Comparison of ENCODE assay signal across 9 cellular contexts in genomic region chr16:75565640-75566039, GRCh38. TPM values are rescaled to one million over a fixed set of nuclear protein-coding genes. Genes with fewer than 3 reads are reported as not detected.
DNase-seq lines count a peak whose midpoint lies in the region; ATAC-seq and TF ChIP-seq lines count a peak whose summit lies in the region.
"Had no signal": no experiment of that assay in that cellular context is flagged by ENCODE, and none has a peak within 500 bp of the region (broad histone marks: within the 10 kb centered on the region; RNA-seq: fewer than 3 reads in every experiment).

No MANE protein-coding gene starts in this region.

- DNase-seq in AG04449 (ENCODE audit: low read depth, low spot score): no peak
- no peak for DNase-seq in Peyer's patch
- no peak for DNase-seq in fibroblast of lung (ENCODE audit: low read depth in 2 of 2)
- no peak for DNase-seq in psoas muscle
- DNase-seq in inferior parietal cortex (ENCODE audit: extremely low spot score): no peak
- no peak for DNase-seq in A172 (ENCODE audit: low spot score)
- DNase-seq in SHP77 treated with DMSO at 0.1 percent for 48 hours (lab: John Stamatoyannopoulos, UW): no peak

- CTCF ChIA-PET in AG04449 (lab: Yijun Ruan, JAX): interaction anchor here (0.9 to 4.8 kb wide), 11 partner anchors 10 to 367 kb away, joined by 3 to 20 read pairs (median 4); partner anchors contain the start of gene TMEM231

- no peaks in the 10 kb centered on the region for H3K27me3 ChIP-seq in Peyer's patch
- H3K27me3 ChIP-seq in fibroblast of lung (ENCODE audit: control insufficient read depth, insufficient read depth, low read length): no peaks in the 10 kb centered on the region
- H3K27me3 ChIP-seq in psoas muscle (ENCODE audit: insufficient read depth in 3 of 3, low read length in 2 of 3): no peaks in the 10 kb centered on the region

- peak overlapping the region; percentile 97 for H2AFZ ChIP-seq in fibroblast of lung (ENCODE audit: low read length)

- 19 to 23% (median 19%) methylated on average over 15 of the region's 15 CpGs for WGBS in psoas muscle, 3 donors

- intact Hi-C loops in psoas muscle (cut with DNase I): loop anchor here (2.0 to 5.0 kb wide), 3 partner anchors 48 to 82 kb away; partner anchors contain the start of genes ADAT1 (in 1 of the 2), KARS1 (in 1 of the 2) and TERF2IP (in 1 of the 2)

- TF ChIP-seq CTCF in AG04449 (IDR thresholded peaks at IDR 0.05; ENCODE audit: insufficient read depth, low read length, missing control alignments) (no peak), Peyer's patch (IDR thresholded peaks at IDR 0.05) (no peak), fibroblast of lung (conservative IDR thresholded peaks at IDR 0.05 in 1 of 2, IDR thresholded peaks at IDR 0.05 in 1 of 2; ENCODE audit: low read depth in 1 of 2, low read length in 2 of 2) (no peak), psoas muscle (IDR thresholded peaks at IDR 0.05) (no peak)

- H3K9me3 ChIP-seq in Peyer's patch: no peaks in the 10 kb centered on the region
- no peaks in the 10 kb centered on the region for H3K9me3 ChIP-seq in fibroblast of lung (ENCODE audit: control insufficient read depth, insufficient read depth, low read depth, low read length)
- no peaks in the 10 kb centered on the region for H3K9me3 ChIP-seq in psoas muscle

- H3K27ac ChIP-seq in Peyer's patch (peak overlapping the region; percentile 59 to 81 (median 74)), fibroblast of lung (ENCODE audit: insufficient read depth, low read length) (peak overlapping the region; percentile 34), psoas muscle (peak overlapping the region; percentile 90)

- peaks cover 15% of the 10 kb centered on the region for H3K79me2 ChIP-seq in fibroblast of lung (ENCODE audit: control insufficient read depth, insufficient read depth, low read length)

- TF ChIP-seq POLR2A in Peyer's patch (IDR thresholded peaks at IDR 0.05): no peak

- H3K4me3 ChIP-seq in AG04449 (ENCODE audit: low read depth, low read length) (peak overlapping the region; percentile 84), Peyer's patch (peak overlapping the region; percentile 82 to 97 (median 92)), fibroblast of lung (replicated peaks in 1 of 4; ENCODE audit: control extremely low read depth in 1 of 4, insufficient read depth in 1 of 4, low read depth in 3 of 4, low read length in 4 of 4) (peak overlapping the region; percentile 89 to 99 (median 92)), psoas muscle (peak overlapping the region; percentile 99)

- ATAC-seq in GM21526 (IDR thresholded peaks at IDR 0.05; ENCODE audit: low FRiP score, unreplicated experiment) (peak; percentile 11), psoas muscle (peak in 2 of 4 donors; percentile 26 to 34)

- H3K36me3 ChIP-seq in Peyer's patch (peaks cover 0 to 30% (median 0%) of the 10 kb centered on the region in 3 donors), fibroblast of lung (ENCODE audit: control insufficient read depth, insufficient read depth, low read length) (peaks cover 2% of the 10 kb centered on the region), psoas muscle (ENCODE audit: insufficient read depth in 1 of 2, low read depth in 1 of 2) (peaks cover 8 to 35% of the 10 kb centered on the region in 2 donors)

- peaks cover 0 to 35% (median 7%) of the 10 kb centered on the region in 4 donors for H3K4me1 ChIP-seq in Peyer's patch
- H3K4me1 ChIP-seq in fibroblast of lung (ENCODE audit: control insufficient read depth, extremely low read depth, insufficient read depth, low read length): peaks cover 13% of the 10 kb centered on the region
- H3K4me1 ChIP-seq in psoas muscle: peaks cover 41% of the 10 kb centered on the region

- peak overlapping the region; percentile 99 for H3K4me2 ChIP-seq in fibroblast of lung (ENCODE audit: extremely low read depth, insufficient read depth, low read length)

- POLR2A ChIA-PET in AG04449 (lab: Yijun Ruan, JAX): interaction anchor here (1.2 to 1.5 kb wide), 3 partner anchors 8 to 57 kb away, joined by 3 to 5 read pairs (median 4); partner anchors contain the start of gene ADAT1

- no peak overlapping the region for H3K9ac ChIP-seq in fibroblast of lung (ENCODE audit: insufficient read depth, low read length)

- no peaks in the 10 kb centered on the region for H4K20me1 ChIP-seq in fibroblast of lung (ENCODE audit: control insufficient read depth, extremely low read depth, insufficient read depth, low read length)

RNA-seq across cellular contexts. Expression of gene GABARAPL2, which starts 0.5 kb away (rescaled TPM):
- total RNA-seq in Peyer's patch (10 to 100 TPM; 52.0 to 80.9 (median 61.9) TPM), fibroblast of lung (28.2 and 37.3 TPM in 2 replicates), psoas muscle (100 to 1,000 TPM; 107 to 180 (median 148) TPM)
- polyA plus RNA-seq in fibroblast of lung (116 and 159 TPM in 2 replicates), psoas muscle (100 to 1,000 TPM; 116 to 215 (median 188) TPM)
- 112 and 127 TPM in 2 replicates for polyA plus RNA-seq in fibroblast of lung (2012)
- 3.8 and 8.1 TPM in 2 replicates for polyA minus RNA-seq in fibroblast of lung (ENCODE audit: low replicate concordance)
- 98.1 and 115 TPM in 2 replicates for total RNA-seq in A172 (2014; rRNA removed; shearing (Covaris generic))

RNA-seq across cellular contexts. Expression of gene TMEM231, which starts 9.6 kb away (rescaled TPM):
- total RNA-seq in Peyer's patch: 10 to 100 TPM in 1 of 4 donors, 1 to 10 TPM in 3; 3.3 to 17.9 (median 4.0) TPM
- total RNA-seq in fibroblast of lung: 4.1 and 9.6 TPM in 2 replicates
- 18.8 and 23.4 TPM in 2 replicates for polyA plus RNA-seq in fibroblast of lung
- polyA plus RNA-seq in fibroblast of lung (2012): 7.7 and 8.9 TPM in 2 replicates
- polyA minus RNA-seq in fibroblast of lung (ENCODE audit: low replicate concordance): 81.3 and 91.7 TPM in 2 replicates
- 1 to 10 TPM; 1.8 to 2.6 (median 2.1) TPM for total RNA-seq in psoas muscle
- 1 to 10 TPM; 2.4 to 4.2 (median 2.7) TPM for polyA plus RNA-seq in psoas muscle
- total RNA-seq in A172 (2014; rRNA removed; shearing (Covaris generic)): 13.7 and 16.8 TPM in 2 replicates

RNA-seq across cellular contexts. Expression of gene CHST5, which starts 29.7 kb away (rescaled TPM):
- total RNA-seq in Peyer's patch: 100 to 1,000 TPM in 1 of 4 donors, 10 to 100 TPM in 2, 1 to 10 TPM in 1; 5.8 to 160 (median 75.8) TPM
- under 0.01 TPM in 1 of 2 replicates, not detected in the other for total RNA-seq in fibroblast of lung
- polyA plus RNA-seq in fibroblast of lung: 0.02 TPM in 1 of 2 replicates, not detected in the other
- not detected in 2 replicates for polyA plus RNA-seq in fibroblast of lung (2012)
- not detected in 2 replicates for polyA minus RNA-seq in fibroblast of lung (ENCODE audit: low replicate concordance)
- total RNA-seq in psoas muscle: under 1 TPM in 1 of 4 donors, not detected in 3; 0.27 TPM
- polyA plus RNA-seq in psoas muscle: under 1 TPM in 2 of 3 donors, not detected in 1; 0.04 to 0.14 TPM
- total RNA-seq in A172 (2014; rRNA removed; shearing (Covaris generic)): not detected in 2 replicates
- total RNA-seq: myocyte had no signal

RNA-seq across cellular contexts. Expression of gene ADAT1, which starts 57.4 kb away (rescaled TPM):
- total RNA-seq in Peyer's patch (10 to 100 TPM; 39.2 to 74.1 (median 66.6) TPM), fibroblast of lung (47.8 and 50.4 TPM in 2 replicates), psoas muscle (10 to 100 TPM; 15.6 to 25.3 (median 20.3) TPM)
- polyA plus RNA-seq in fibroblast of lung (32.1 and 36.2 TPM in 2 replicates), psoas muscle (10 to 100 TPM in 2 of 3 donors, 1 to 10 TPM in 1; 6.9 to 26.1 (median 14.7) TPM)
- polyA plus RNA-seq in fibroblast of lung (2012): 28.9 and 29.9 TPM in 2 replicates
- polyA minus RNA-seq in fibroblast of lung (ENCODE audit: low replicate concordance): 25.2 and 28.9 TPM in 2 replicates
- 95.5 and 117 TPM in 2 replicates for total RNA-seq in A172 (2014; rRNA removed; shearing (Covaris generic))

Comparison
In these comparisons a context has a peak if more than half of its experiments do, and no peak if none do; other contexts are left out.
1. H3K27ac ChIP-seq: peak in every context shown above with its lines; median percentile 90 in psoas muscle; 74 in Peyer's patch; 34 in fibroblast of lung.